1 cellular context compared by ENCODE assay signal in the genomic region with DNA sequence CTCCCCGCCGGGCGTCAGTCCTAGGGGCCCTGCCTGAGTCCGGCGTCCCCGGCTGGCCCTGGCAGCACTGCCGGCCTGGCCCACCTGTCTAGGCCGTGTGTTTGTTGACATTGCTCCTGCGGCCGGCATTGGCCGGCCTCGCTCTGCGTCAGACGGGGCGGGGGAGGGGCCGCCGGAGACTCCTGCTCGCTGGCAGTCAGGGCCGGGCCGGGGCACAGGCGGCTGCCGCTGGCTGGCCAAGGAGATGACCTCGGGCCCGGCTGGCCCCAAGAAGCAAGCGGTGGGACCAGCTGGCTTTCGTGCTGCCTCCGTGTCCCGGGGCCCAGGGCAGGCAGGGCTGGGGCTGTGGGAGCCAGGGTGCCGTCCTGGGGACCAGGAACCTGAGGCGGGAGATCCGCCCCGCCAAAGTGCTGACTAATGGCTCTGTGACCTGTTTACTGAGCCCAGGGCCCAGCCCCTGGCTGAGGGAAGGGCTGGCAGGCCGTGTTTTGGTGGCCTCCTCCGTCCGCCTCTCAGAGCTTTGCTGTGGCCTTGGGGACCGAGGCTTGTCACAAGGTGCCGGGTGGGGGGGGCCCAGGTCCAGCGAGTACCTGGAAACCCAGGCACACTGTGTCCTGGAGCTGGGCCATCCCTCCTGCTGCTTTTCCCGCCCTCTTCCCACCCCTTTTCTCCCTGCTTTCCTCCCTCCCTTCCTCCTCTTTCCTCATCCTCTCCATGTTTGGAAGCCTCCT.
A peak's percentile ranks its signal among the peaks of the same experiment; 100 is the strongest.
TF ChIP-seq lines count a peak whose summit lies in the region.

No MANE protein-coding gene starts in this region.

TF ChIP-seq in SK-N-SH, 30 proteins besides CTCF, POLR2A, EP300 and RAD21 (continued from another document):
- TF ChIP-seq SIN3A (IDR thresholded peaks at IDR 0.05; ENCODE audit: borderline replicate concordance, low read depth, low read length): peak; percentile 94
- TF ChIP-seq YY1 (IDR thresholded peaks at IDR 0.05; ENCODE audit: low read depth): 0 out of 2 replicates have a peak, but pooled peaks have one; percentile 21
- TF ChIP-seq MEF2A (IDR thresholded peaks at IDR 0.05; ENCODE audit: borderline replicate concordance, low read depth): no peak
- TF ChIP-seq, protein P1, sequence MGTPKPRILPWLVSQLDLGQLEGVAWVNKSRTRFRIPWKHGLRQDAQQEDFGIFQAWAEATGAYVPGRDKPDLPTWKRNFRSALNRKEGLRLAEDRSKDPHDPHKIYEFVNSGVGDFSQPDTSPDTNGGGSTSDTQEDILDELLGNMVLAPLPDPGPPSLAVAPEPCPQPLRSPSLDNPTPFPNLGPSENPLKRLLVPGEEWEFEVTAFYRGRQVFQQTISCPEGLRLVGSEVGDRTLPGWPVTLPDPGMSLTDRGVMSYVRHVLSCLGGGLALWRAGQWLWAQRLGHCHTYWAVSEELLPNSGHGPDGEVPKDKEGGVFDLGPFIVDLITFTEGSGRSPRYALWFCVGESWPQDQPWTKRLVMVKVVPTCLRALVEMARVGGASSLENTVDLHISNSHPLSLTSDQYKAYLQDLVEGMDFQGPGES (IDR thresholded peaks at IDR 0.05; ENCODE audit: low read depth, low read length): no peak
- peak; percentile 36; the same call in 1 of the 2 replicates for TF ChIP-seq TAF1 (IDR thresholded peaks at IDR 0.05; ENCODE audit: borderline replicate concordance, low read depth, low read length)
- TF ChIP-seq EZH2phosphoT487 (IDR thresholded peaks at IDR 0.05; ENCODE audit: borderline replicate concordance, low read depth): no peak
- 0 out of 2 replicates have a peak, but pooled peaks have one; percentile 31 for TF ChIP-seq NFIC (IDR thresholded peaks at IDR 0.05; ENCODE audit: borderline replicate concordance)
- TF ChIP-seq RFX5 (IDR thresholded peaks at IDR 0.05; ENCODE audit: low read length): 0 out of 2 replicates have a peak, but pooled peaks have one; percentile 18
- TF ChIP-seq, protein P2, sequence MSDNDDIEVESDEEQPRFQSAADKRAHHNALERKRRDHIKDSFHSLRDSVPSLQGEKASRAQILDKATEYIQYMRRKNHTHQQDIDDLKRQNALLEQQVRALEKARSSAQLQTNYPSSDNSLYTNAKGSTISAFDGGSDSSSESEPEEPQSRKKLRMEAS (IDR thresholded peaks at IDR 0.05; ENCODE audit: low read depth): peak; percentile 79
TF ChIP-seq in SK-N-SH: peak in this region for 9.
